In genomic region chr11:45161252-45162063, GRCh38 we compare ENCODE assay signal across 16 cellular contexts. TPM values are rescaled to one million over a fixed set of nuclear protein-coding genes. Genes with fewer than 3 reads are reported as not detected.
DNase-seq lines count a peak whose midpoint lies in the region; ATAC-seq and TF ChIP-seq lines count a peak whose summit lies in the region.
"Had no signal": no experiment of that assay in that cellular context is flagged by ENCODE, and none has a peak within 500 bp of the region (broad histone marks: within the 10 kb centered on the region; RNA-seq: fewer than 3 reads in every experiment).

No MANE protein-coding gene starts in this region.

- H3K9me2 ChIP-seq in PC-3 (replicated peaks; ENCODE audit: low read length) = no peaks in the 10 kb centered on the region

- POLR2A ChIA-PET in AG04450 (lab: Yijun Ruan, JAX) (no interaction called here), PC-3 (lab: Charles Lee; ENCODE audit: unreplicated experiment) (no interaction called here)

- H2AK5ac ChIP-seq in neuronal stem cell (ENCODE audit: low read depth, low read length) = no peak overlapping the region

- peak overlapping the region; percentile 24 for H3K9ac ChIP-seq in neuronal stem cell (ENCODE audit: low read depth, low read length, poor library complexity)
- H3K9ac ChIP-seq in PC-3 (ENCODE audit: low read length) = no peak overlapping the region

- H2BK15ac ChIP-seq in neuronal stem cell (ENCODE audit: low read length) = peak overlapping the region; percentile 8

- TF ChIP-seq CTCF in AG04450 (IDR thresholded peaks at IDR 0.05; ENCODE audit: low read depth, low read length) (no peak), PC-3 (conservative IDR thresholded peaks at IDR 0.05; ENCODE audit: low read depth, low read length) (no peak)

- no peak overlapping the region for H2BK12ac ChIP-seq in neuronal stem cell (ENCODE audit: low read length)

- H3K4me3 ChIP-seq in AG04450 (ENCODE audit: low read depth, low read length) = no peak overlapping the region
- no peak overlapping the region for H3K4me3 ChIP-seq in neuronal stem cell (ENCODE audit: low read length in 2 of 2)
- no peak overlapping the region for H3K4me3 ChIP-seq in PC-3 (ENCODE audit: low read length)
- H3K4me3 ChIP-seq: A549 had no signal

- peaks cover 11% of the 10 kb centered on the region for H3K79me1 ChIP-seq in neuronal stem cell (ENCODE audit: low read depth, low read length)

- H3K23ac ChIP-seq in neuronal stem cell (ENCODE audit: low read depth, low read length, poor library complexity) = no peak overlapping the region

- H4K91ac ChIP-seq in neuronal stem cell (ENCODE audit: low read depth, low read length, poor library complexity) = no peak overlapping the region

- BruUV-seq in PC-3 (replicated peaks; lab: Mats Ljungman, UMichigan) = no TSS peak

- no peaks in the 10 kb centered on the region for H3F3A ChIP-seq in PC-3 (ENCODE audit: low read length, unreplicated experiment)

- H3K27ac ChIP-seq in AG04450 (ENCODE audit: low read depth, low read length) (peak overlapping the region; percentile 11), neuronal stem cell (replicated peaks; ENCODE audit: low read length) (no peak overlapping the region), PC-3 (ENCODE audit: low read length) (no peak overlapping the region)
- H3K27ac ChIP-seq: A549, foreskin keratinocyte had no signal

- H4K20me1 ChIP-seq in PC-3 (ENCODE audit: low read length) = no peaks in the 10 kb centered on the region

- H3K4me1 ChIP-seq in neuronal stem cell (ENCODE audit: control insufficient read depth in 2 of 2, insufficient read depth in 1 of 2, low read depth in 1 of 2, low read length in 2 of 2) (peaks cover 9 to 13% of the 10 kb centered on the region in 2 donors), PC-3 (ENCODE audit: insufficient read depth, low read length) (no peaks in the 10 kb centered on the region)
- H3K4me1 ChIP-seq: A549, foreskin keratinocyte had no signal

- H3K27me3 ChIP-seq in AG04450 (ENCODE audit: control insufficient read depth, insufficient read depth, low read length) (no peaks in the 10 kb centered on the region), neuronal stem cell (ENCODE audit: control insufficient read depth in 3 of 3, insufficient read depth in 3 of 3, low read depth in 1 of 3, low read length in 3 of 3) (no peaks in the 10 kb centered on the region), PC-3 (ENCODE audit: low read length) (no peaks in the 10 kb centered on the region)

- WGBS in neuronal stem cell (ENCODE audit: extremely low coverage in 2 of 2, insufficient read length in 2 of 2, insufficient replicate concordance in 1 of 2), 2 donors = no CpG with 5 or more reads among the region's 23 CpGs

- CTCF ChIA-PET in AG04450 (lab: Charles Lee) (no interaction called here), PC-3 (lab: Charles Lee) (no interaction called here)

- no peaks in the 10 kb centered on the region for H3K36me3 ChIP-seq in neuronal stem cell (replicated peaks in 1 of 2; ENCODE audit: control insufficient read depth in 2 of 2, insufficient read depth in 2 of 2, low read length in 2 of 2)
- no peaks in the 10 kb centered on the region for H3K36me3 ChIP-seq in PC-3 (ENCODE audit: low read depth, low read length)

- intact Hi-C loops in Right ventricle myocardium inferior (cut with DNase I) = no loop called here
- intact Hi-C loops in PC-3 (cut with micrococcal nuclease) = no loop called here

- ATAC-seq in Right ventricle myocardium inferior (peak; percentile 45), GM18868 (IDR thresholded peaks at IDR 0.05; ENCODE audit: unreplicated experiment) (no peak), PC-3 (no peak)
- ATAC-seq: A549, foreskin keratinocyte, natural killer cell, WTC11 had no signal

- H3K4ac ChIP-seq in neuronal stem cell (ENCODE audit: low read length) = no peak overlapping the region

- no peaks in the 10 kb centered on the region; the same call in 1 of the 2 replicates for H3K9me3 ChIP-seq in AG04450 (ENCODE audit: control insufficient read depth, insufficient read depth, low read length)
- H3K9me3 ChIP-seq in neuronal stem cell (replicated peaks in 1 of 2; ENCODE audit: control insufficient read depth in 2 of 2, insufficient read depth in 1 of 2, low read depth in 1 of 2, low read length in 2 of 2) = no peaks in the 10 kb centered on the region
- no peaks in the 10 kb centered on the region for H3K9me3 ChIP-seq in PC-3 (ENCODE audit: low read length)
- H3K9me3 ChIP-seq: A549 had no signal

- peak overlapping the region; percentile 39 for H3K18ac ChIP-seq in neuronal stem cell (ENCODE audit: low read length)

- H2AFZ ChIP-seq in neuronal stem cell (ENCODE audit: low read length) (no peak overlapping the region), PC-3 (ENCODE audit: low read length) (no peak overlapping the region)

- H3K79me2 ChIP-seq in PC-3 (ENCODE audit: low read length) = no peaks in the 10 kb centered on the region

- no peak overlapping the region for H3K14ac ChIP-seq in neuronal stem cell (ENCODE audit: low read length)

- no peak overlapping the region for H3K4me2 ChIP-seq in neuronal stem cell (ENCODE audit: insufficient read depth, low read length, poor library complexity, severe bottlenecking)
- no peak overlapping the region for H3K4me2 ChIP-seq in PC-3 (ENCODE audit: low read length)
- H3K4me2 ChIP-seq: A549 had no signal

- no peak overlapping the region for H2BK5ac ChIP-seq in neuronal stem cell (ENCODE audit: low read length)

- no peak overlapping the region for H2BK120ac ChIP-seq in neuronal stem cell (ENCODE audit: low read depth, low read length)

- H4K8ac ChIP-seq in neuronal stem cell (ENCODE audit: low read depth, low read length) = no peak overlapping the region

- DNase-seq in AG04450 (ENCODE audit: low read depth, low spot score) (no peak), RPMI7951 (ENCODE audit: low read depth) (peak; percentile 79), Right ventricle myocardium inferior (ENCODE audit: missing footprints) (no peak), neuronal stem cell (ENCODE audit: low spot score) (no peak), PC-3 (no peak)
- DNase-seq in activated CD8-positive, alpha-beta memory T cell treated with anti-CD3 and anti-CD28 coated beads, Interleukin-2, amount 50 U/mL, for 4 hours = no peak
- no peak for DNase-seq in activated CD4-positive, alpha-beta T cell treated with anti-CD3 and anti-CD28 coated beads for 48 hours
- DNase-seq: DMS53; effector CD4-positive, alpha-beta T cell; foreskin keratinocyte; natural killer cell; NCI-H1436; NCI-H774 had no signal

RNA-seq across cellular contexts. Expression of gene PRDM11, which starts 15.0 kb away (rescaled TPM):
- 2.6 and 3.2 TPM in 2 replicates for polyA plus RNA-seq in AG04450 (2011; rRNA removed)
- 5.9 and 7.5 TPM in 2 replicates for polyA minus RNA-seq in AG04450 (2011; rRNA and poly(A)+ RNA removed)
- 2.0 and 2.9 TPM in 2 replicates for total RNA-seq in RPMI7951 (2014; rRNA removed; shearing (Covaris generic))
- total RNA-seq in Right ventricle myocardium inferior = 16.0 TPM
- 2.6 TPM for polyA plus RNA-seq in neuronal stem cell (2013, experiment 1 of 2)
- polyA plus RNA-seq in neuronal stem cell (2013, experiment 2 of 2) = 2.5 TPM
- 5.0 and 6.3 TPM in 2 replicates for total RNA-seq in PC-3 (2014; rRNA removed)
